1 cellular context compared by ENCODE assay signal in the genomic region with DNA sequence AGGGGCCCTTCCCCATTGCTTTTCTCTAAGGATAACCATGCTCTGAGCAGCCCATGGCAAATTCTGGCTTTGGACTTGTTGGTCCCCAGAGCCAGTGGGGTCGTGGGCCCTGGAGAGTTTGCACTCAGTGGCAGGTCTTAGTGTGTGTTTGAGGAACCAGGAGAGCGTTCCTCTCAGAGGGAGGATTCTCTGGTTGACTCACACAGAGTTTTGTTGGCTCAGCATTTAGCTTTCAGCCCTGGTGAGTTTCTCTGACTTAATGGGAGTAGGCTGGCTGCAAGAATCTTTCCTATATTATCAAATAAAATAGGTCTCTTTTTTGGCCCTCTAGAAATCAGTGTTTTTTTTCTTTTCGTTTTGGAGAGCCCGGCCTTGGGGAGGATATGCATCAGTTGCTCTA.
TF ChIP-seq lines count a peak whose summit lies in the region.

No MANE protein-coding gene starts in this region.

TF ChIP-seq in GM12878, 131 proteins besides CTCF, POLR2A, EP300 and RAD21 (continued from another document):
- TF ChIP-seq SUPT20H (IDR thresholded peaks at IDR 0.05; ENCODE audit: borderline replicate concordance, control insufficient read depth, low read depth, low read length), result no peak
- peak; percentile 62; the same call in 1 of the 2 replicates for TF ChIP-seq SPI1 (IDR thresholded peaks at IDR 0.05; ENCODE audit: borderline replicate concordance, insufficient read depth, low read depth, low read length)
- TF ChIP-seq HCFC1 (IDR thresholded peaks at IDR 0.05; ENCODE audit: low read length), result no peak
- TF ChIP-seq GATAD2B (conservative IDR thresholded peaks at IDR 0.05; ENCODE audit: low read depth), result no peak
- TF ChIP-seq RAD51 (IDR thresholded peaks at IDR 0.05), result no peak
- TF ChIP-seq STAT3 (IDR thresholded peaks at IDR 0.05; ENCODE audit: low read depth, low read length), result no peak
- no peak for TF ChIP-seq CHD1 (IDR thresholded peaks at IDR 0.05; ENCODE audit: low read depth, low read length)
- TF ChIP-seq, protein P1, sequence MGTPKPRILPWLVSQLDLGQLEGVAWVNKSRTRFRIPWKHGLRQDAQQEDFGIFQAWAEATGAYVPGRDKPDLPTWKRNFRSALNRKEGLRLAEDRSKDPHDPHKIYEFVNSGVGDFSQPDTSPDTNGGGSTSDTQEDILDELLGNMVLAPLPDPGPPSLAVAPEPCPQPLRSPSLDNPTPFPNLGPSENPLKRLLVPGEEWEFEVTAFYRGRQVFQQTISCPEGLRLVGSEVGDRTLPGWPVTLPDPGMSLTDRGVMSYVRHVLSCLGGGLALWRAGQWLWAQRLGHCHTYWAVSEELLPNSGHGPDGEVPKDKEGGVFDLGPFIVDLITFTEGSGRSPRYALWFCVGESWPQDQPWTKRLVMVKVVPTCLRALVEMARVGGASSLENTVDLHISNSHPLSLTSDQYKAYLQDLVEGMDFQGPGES (IDR thresholded peaks at IDR 0.05), result no peak
